ENCODE assay signal across 2 cellular contexts in genomic region chr16:1366712-1367299, GRCh38.
TF ChIP-seq lines count a peak whose summit lies in the region.

No MANE protein-coding gene starts in this region.

TF ChIP-seq in A549, 52 proteins besides CTCF, POLR2A, EP300 and RAD21:
- TF ChIP-seq, protein P1, sequence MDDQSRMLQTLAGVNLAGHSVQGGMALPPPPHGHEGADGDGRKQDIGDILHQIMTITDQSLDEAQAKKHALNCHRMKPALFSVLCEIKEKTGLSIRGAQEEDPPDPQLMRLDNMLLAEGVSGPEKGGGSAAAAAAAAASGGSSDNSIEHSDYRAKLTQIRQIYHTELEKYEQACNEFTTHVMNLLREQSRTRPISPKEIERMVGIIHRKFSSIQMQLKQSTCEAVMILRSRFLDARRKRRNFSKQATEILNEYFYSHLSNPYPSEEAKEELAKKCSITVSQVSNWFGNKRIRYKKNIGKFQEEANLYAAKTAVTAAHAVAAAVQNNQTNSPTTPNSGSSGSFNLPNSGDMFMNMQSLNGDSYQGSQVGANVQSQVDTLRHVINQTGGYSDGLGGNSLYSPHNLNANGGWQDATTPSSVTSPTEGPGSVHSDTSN (IDR thresholded peaks at IDR 0.05) = 0 out of 2 replicates have a peak, but pooled peaks have one; percentile 45
- TF ChIP-seq CHD2 (IDR thresholded peaks at IDR 0.05; ENCODE audit: low read length, partially characterized antibody) (no peak), HOXA7 (CRISPR knock-in tag; IDR thresholded peaks at IDR 0.05) (no peak), PHF8 (IDR thresholded peaks at IDR 0.05; ENCODE audit: borderline replicate concordance, low read depth) (no peak), NR3C1 (IDR thresholded peaks at IDR 0.05) (no peak), SREBF2 (IDR thresholded peaks at IDR 0.05) (no peak)
TF ChIP-seq in A549: peak in this region for 1.

TF ChIP-seq in K562, 482 proteins besides CTCF, POLR2A, EP300 and RAD21:
- no peak for TF ChIP-seq ZNF311 (CRISPR knock-in tag; IDR thresholded peaks at IDR 0.05)
- no peak for TF ChIP-seq CBX5 (IDR thresholded peaks at IDR 0.05; ENCODE audit: borderline replicate concordance, low read depth)
- peak; percentile 45 for TF ChIP-seq POLR2G (IDR thresholded peaks at IDR 0.05; ENCODE audit: low read depth, low read length)
- no peak for TF ChIP-seq NR2C2 (CRISPR knock-in tag; IDR thresholded peaks at IDR 0.05)
- no peak for TF ChIP-seq NR2C2 (tag; IDR thresholded peaks at IDR 0.05)
- TF ChIP-seq RBFOX2 (IDR thresholded peaks at IDR 0.05; ENCODE audit: low read depth, low read length) = peak; percentile 28; the same call in 1 of the 2 replicates
- no peak for TF ChIP-seq BMI1 (IDR thresholded peaks at IDR 0.05; ENCODE audit: low read length)
- no peak for TF ChIP-seq CHD2 (IDR thresholded peaks at IDR 0.05; ENCODE audit: low read depth, low read length)
- TF ChIP-seq, protein P2, sequence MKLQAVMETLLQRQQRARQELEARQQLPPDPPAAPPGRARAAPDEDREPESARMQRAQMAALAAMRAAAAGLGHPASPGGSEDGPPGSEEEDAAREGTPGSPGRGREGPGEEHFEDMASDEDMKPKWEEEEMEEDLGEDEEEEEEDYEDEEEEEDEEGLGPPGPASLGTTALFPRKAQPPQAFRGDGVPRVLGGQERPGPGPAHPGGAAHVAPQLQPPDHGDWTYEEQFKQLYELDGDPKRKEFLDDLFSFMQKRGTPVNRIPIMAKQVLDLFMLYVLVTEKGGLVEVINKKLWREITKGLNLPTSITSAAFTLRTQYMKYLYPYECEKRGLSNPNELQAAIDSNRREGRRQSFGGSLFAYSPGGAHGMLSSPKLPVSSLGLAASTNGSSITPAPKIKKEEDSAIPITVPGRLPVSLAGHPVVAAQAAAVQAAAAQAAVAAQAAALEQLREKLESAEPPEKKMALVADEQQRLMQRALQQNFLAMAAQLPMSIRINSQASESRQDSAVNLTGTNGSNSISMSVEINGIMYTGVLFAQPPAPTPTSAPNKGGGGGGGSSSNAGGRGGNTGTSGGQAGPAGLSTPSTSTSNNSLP (IDR thresholded peaks at IDR 0.05; ENCODE audit: borderline replicate concordance, low read depth, low read length) = no peak
- no peak for TF ChIP-seq REST (CRISPR knock-in tag; IDR thresholded peaks at IDR 0.05; ENCODE audit: low read depth)
